In genomic region chr10:14389981-14390590, GRCh38 we compare ENCODE assay signal across 1 cellular context.
TF ChIP-seq lines count a peak whose summit lies in the region.

No MANE protein-coding gene starts in this region.

TF ChIP-seq in GM12878, 131 proteins besides CTCF, POLR2A, EP300 and RAD21 (continued from another document and continues in another):
- TF ChIP-seq CEBPZ (IDR thresholded peaks at IDR 0.05; ENCODE audit: low read depth, low read length) (no peak), MAX (IDR thresholded peaks at IDR 0.05; ENCODE audit: low read depth, low read length) (no peak), NR2F1 (conservative IDR thresholded peaks at IDR 0.05) (0 out of 2 replicates have a peak, but pooled peaks have one; percentile 35), RFX5 (IDR thresholded peaks at IDR 0.05; ENCODE audit: low read depth, low read length) (no peak), SRF (IDR thresholded peaks at IDR 0.05; ENCODE audit: low read depth in 2 of 2, low read length in 2 of 2) (no peak), MYB (IDR thresholded peaks at IDR 0.05; ENCODE audit: borderline replicate concordance, low read depth, low read length) (no peak), MEF2B (IDR thresholded peaks at IDR 0.05; ENCODE audit: partially characterized antibody, poor library complexity, severe bottlenecking) (peak; percentile 57), KAT2A (conservative IDR thresholded peaks at IDR 0.05; ENCODE audit: control insufficient read depth, low read depth, low read length) (no peak), ZZZ3 (IDR thresholded peaks at IDR 0.05; ENCODE audit: control insufficient read depth, insufficient read length, low read depth) (no peak), SKIL (IDR thresholded peaks at IDR 0.05; ENCODE audit: low read depth, poor library complexity, severe bottlenecking) (peak; percentile 95), TCF7 (IDR thresholded peaks at IDR 0.05; ENCODE audit: borderline replicate concordance) (peak; percentile 96), ZNF24 (IDR thresholded peaks at IDR 0.05) (0 out of 2 replicates have a peak, but pooled peaks have one; percentile 42), EGR1 (IDR thresholded peaks at IDR 0.05; ENCODE audit: borderline replicate concordance in 1 of 2, low read depth in 2 of 2, low read length in 2 of 2) (no peak), ZBTB11 (CRISPR knock-in tag; IDR thresholded peaks at IDR 0.05) (no peak), STAT3 (IDR thresholded peaks at IDR 0.05; ENCODE audit: low read depth, low read length) (peak; percentile 87; the same call in 1 of the 2 replicates), FOXM1 (IDR thresholded peaks at IDR 0.05; ENCODE audit: low read depth, low read length) (peak; percentile 69; the same call in 1 of the 2 replicates), HDAC6 (IDR thresholded peaks at IDR 0.05; ENCODE audit: unreplicated experiment) (no peak), ESRRA (IDR thresholded peaks at IDR 0.05; ENCODE audit: low read length) (no peak), SMC3 (IDR thresholded peaks at IDR 0.05; ENCODE audit: borderline replicate concordance, low read length) (no peak), BCL3 (IDR thresholded peaks at IDR 0.05; ENCODE audit: borderline replicate concordance, insufficient read depth, low read depth, low read length, poor library complexity, severe bottlenecking) (no peak), BHLHE40 (IDR thresholded peaks at IDR 0.05; ENCODE audit: borderline replicate concordance in 1 of 2, low read depth in 2 of 2, low read length in 1 of 2) (peak; percentile 80 to 83), RUNX3 (IDR thresholded peaks at IDR 0.05; ENCODE audit: low read length) (peak; percentile 100), KLF5 (IDR thresholded peaks at IDR 0.05; ENCODE audit: partially characterized antibody) (no peak), USF1 (IDR thresholded peaks at IDR 0.05; ENCODE audit: borderline replicate concordance, extremely low read length, insufficient read depth, low read depth, low read length) (no peak), POU2F2 (IDR thresholded peaks at IDR 0.05; ENCODE audit: borderline replicate concordance, low read depth, low read length) (peak; percentile 87; the same call in 2 of the 3 replicates), RELB (IDR thresholded peaks at IDR 0.05; ENCODE audit: low read depth) (peak; percentile 96), BRCA1 (IDR thresholded peaks at IDR 0.05; ENCODE audit: low read depth, low read length) (no peak), ZBTB4 (CRISPR knock-in tag; IDR thresholded peaks at IDR 0.05) (no peak), RCOR1 (conservative IDR thresholded peaks at IDR 0.05; ENCODE audit: low read depth, low read length) (no peak), CHD4 (IDR thresholded peaks at IDR 0.05) (no peak), BCLAF1 (IDR thresholded peaks at IDR 0.05) (no peak), WRNIP1 (IDR thresholded peaks at IDR 0.05; ENCODE audit: borderline replicate concordance, low read depth, low read length) (no peak), PAX5 (IDR thresholded peaks at IDR 0.05; ENCODE audit: borderline replicate concordance, low read depth, low read length) (peak; percentile 95), TAF1 (IDR thresholded peaks at IDR 0.05; ENCODE audit: borderline replicate concordance, low read depth, low read length) (no peak), ZSCAN29 (IDR thresholded peaks at IDR 0.05) (no peak), GATAD2B (conservative IDR thresholded peaks at IDR 0.05; ENCODE audit: low read depth) (0 out of 2 replicates have a peak, but pooled peaks have one; percentile 39), CBX3 (IDR thresholded peaks at IDR 0.05; ENCODE audit: borderline replicate concordance, low read depth) (no peak)
- TF ChIP-seq, protein P1, sequence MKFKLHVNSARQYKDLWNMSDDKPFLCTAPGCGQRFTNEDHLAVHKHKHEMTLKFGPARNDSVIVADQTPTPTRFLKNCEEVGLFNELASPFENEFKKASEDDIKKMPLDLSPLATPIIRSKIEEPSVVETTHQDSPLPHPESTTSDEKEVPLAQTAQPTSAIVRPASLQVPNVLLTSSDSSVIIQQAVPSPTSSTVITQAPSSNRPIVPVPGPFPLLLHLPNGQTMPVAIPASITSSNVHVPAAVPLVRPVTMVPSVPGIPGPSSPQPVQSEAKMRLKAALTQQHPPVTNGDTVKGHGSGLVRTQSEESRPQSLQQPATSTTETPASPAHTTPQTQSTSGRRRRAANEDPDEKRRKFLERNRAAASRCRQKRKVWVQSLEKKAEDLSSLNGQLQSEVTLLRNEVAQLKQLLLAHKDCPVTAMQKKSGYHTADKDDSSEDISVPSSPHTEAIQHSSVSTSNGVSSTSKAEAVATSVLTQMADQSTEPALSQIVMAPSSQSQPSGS (IDR thresholded peaks at IDR 0.05; ENCODE audit: low read length): peak; percentile 90
